1 cellular context compared by ENCODE assay signal in genomic region chr1:95168638-95169411, GRCh38.
TF ChIP-seq lines count a peak whose summit lies in the region.

No MANE protein-coding gene starts in this region.

TF ChIP-seq in HCT116, 20 proteins besides CTCF, POLR2A, EP300 and RAD21 (continued from another document):
- TF ChIP-seq REST (IDR thresholded peaks at IDR 0.05; ENCODE audit: low read depth) (no peak), ELF1 (IDR thresholded peaks at IDR 0.05; ENCODE audit: borderline replicate concordance, low read depth) (no peak), JUND (IDR thresholded peaks at IDR 0.05) (no peak), SP1 (IDR thresholded peaks at IDR 0.05; ENCODE audit: low read depth) (no peak), CBX3 (IDR thresholded peaks at IDR 0.05; ENCODE audit: low read depth) (no peak), ZBTB33 (IDR thresholded peaks at IDR 0.05; ENCODE audit: extremely low read depth, insufficient replicate concordance, low read length) (no peak), CEBPB (IDR thresholded peaks at IDR 0.05; ENCODE audit: low read depth) (no peak), POLR2AphosphoS5 (IDR thresholded peaks at IDR 0.05; ENCODE audit: low read depth, low read length) (no peak), ZNF274 (IDR thresholded peaks at IDR 0.05; ENCODE audit: low read depth, low read length) (no peak), MAX (IDR thresholded peaks at IDR 0.05) (no peak), EZH2 (IDR thresholded peaks at IDR 0.05) (no peak), ATF3 (IDR thresholded peaks at IDR 0.05) (no peak), YY1 (IDR thresholded peaks at IDR 0.05; ENCODE audit: extremely low read depth, insufficient replicate concordance, low read depth, low read length) (no peak), TCF7L2 (IDR thresholded peaks at IDR 0.05; ENCODE audit: borderline replicate concordance, extremely low read depth, insufficient read depth, insufficient read length) (no peak)
